Comparison of ENCODE assay signal across 21 cellular contexts in the genomic region with DNA sequence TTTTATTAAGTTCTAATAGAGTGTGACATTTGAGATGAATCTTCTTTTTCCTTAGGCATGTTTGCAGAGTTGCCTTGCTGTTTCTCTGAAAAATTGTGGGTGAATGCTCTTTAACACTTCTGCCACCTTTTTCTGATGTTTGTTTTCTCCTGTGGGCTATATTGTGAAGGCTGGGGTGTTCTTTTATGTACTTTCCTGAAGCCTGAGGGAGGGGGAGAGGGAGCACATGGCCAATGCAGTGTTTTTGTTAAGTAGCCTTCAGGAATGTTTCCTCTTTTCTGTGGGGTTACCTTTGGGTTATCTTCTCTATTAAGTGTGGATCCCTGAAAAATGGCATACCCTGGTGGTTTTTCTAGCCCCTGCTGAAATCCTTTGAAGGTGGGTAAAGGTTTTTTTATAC. TPM values are rescaled to one million over a fixed set of nuclear protein-coding genes. Genes with fewer than 3 reads are reported as not detected.
DNase-seq lines count a peak whose midpoint lies in the region; ATAC-seq and TF ChIP-seq lines count a peak whose summit lies in the region.
"Had no signal": no experiment of that assay in that cellular context is flagged by ENCODE, and none has a peak within 500 bp of the region (broad histone marks: within the 10 kb centered on the region; RNA-seq: fewer than 3 reads in every experiment).

No MANE protein-coding gene starts in this region.

- CTCF ChIA-PET in CD8-positive, alpha-beta T cell (lab: Charles Lee) = interaction anchor here (0.7 to 2.5 kb wide), 3 partner anchors 99 to 579 kb away, joined by 3 to 11 read pairs (median 9); a partner anchor contains a TSS
- CTCF ChIA-PET in CD8-positive, alpha-beta memory T cell (lab: Charles Lee) = interaction anchor here (0.9 to 3.3 kb wide), 4 partner anchors 17 to 579 kb away, joined by 3 to 16 read pairs (median 7); a partner anchor contains a TSS

- POLR2A ChIA-PET in CD8-positive, alpha-beta T cell (lab: Charles Lee) = no interaction called here
- POLR2A ChIA-PET in CD8-positive, alpha-beta memory T cell (lab: Charles Lee) = interaction anchor here (1.0 kb wide), 1 partner anchor 576 kb away, joined by 4 read pairs; no protein-coding TSS in a partner anchor

- no peaks in the 10 kb centered on the region for H3K27me3 ChIP-seq in CD8-positive, alpha-beta T cell (ENCODE audit: insufficient read depth, low read length)
- H3K27me3 ChIP-seq in CD8-positive, alpha-beta memory T cell (ENCODE audit: insufficient read depth, low read length, poor library complexity, severe bottlenecking) = no peaks in the 10 kb centered on the region
- no peaks in the 10 kb centered on the region for H3K27me3 ChIP-seq in HAP-1 (ENCODE audit: low read depth)

- no peaks in the 10 kb centered on the region for H3K27me3 Mint-ChIP-seq in CD8-positive, alpha-beta T cell (ENCODE audit: low read depth)
- H3K27me3 Mint-ChIP-seq in CD8-positive, alpha-beta memory T cell = no peaks in the 10 kb centered on the region
- no peaks in the 10 kb centered on the region for H3K27me3 Mint-ChIP-seq in effector memory CD8-positive, alpha-beta T cell
- no peaks in the 10 kb centered on the region for H3K27me3 Mint-ChIP-seq in nephron progenitor cell (ENCODE audit: low read depth, poor library complexity)

- H3K27ac Mint-ChIP-seq in CD8-positive, alpha-beta T cell = peak overlapping the region; percentile 43
- peak overlapping the region; percentile 30 to 87 (median 71) for H3K27ac Mint-ChIP-seq in CD8-positive, alpha-beta memory T cell
- H3K27ac Mint-ChIP-seq in effector memory CD8-positive, alpha-beta T cell = peak overlapping the region; percentile 85 to 91
- peak overlapping the region; percentile 17 for H3K27ac Mint-ChIP-seq in nephron progenitor cell

- H3K9me3 ChIP-seq in CD8-positive, alpha-beta T cell (ENCODE audit: low read length) = no peaks in the 10 kb centered on the region
- H3K9me3 ChIP-seq in CD8-positive, alpha-beta memory T cell (ENCODE audit: low read length) = no peaks in the 10 kb centered on the region
- H3K9me3 ChIP-seq in HAP-1 = no peaks in the 10 kb centered on the region
- H3K9me3 ChIP-seq: Caco-2 had no signal

- peaks cover 9% of the 10 kb centered on the region for H3K4me1 ChIP-seq in CD8-positive, alpha-beta T cell (ENCODE audit: insufficient read depth, low read length)
- peaks cover 3% of the 10 kb centered on the region for H3K4me1 ChIP-seq in CD8-positive, alpha-beta memory T cell (ENCODE audit: insufficient read depth, low read length)
- H3K4me1 ChIP-seq in HAP-1 = peaks cover 2% of the 10 kb centered on the region; the same call in 1 of the 2 replicates
- H3K4me1 ChIP-seq: Caco-2 had no signal

- no peak overlapping the region for H3K4me3 ChIP-seq in CD8-positive, alpha-beta T cell (ENCODE audit: low read depth, low read length)
- H3K4me3 ChIP-seq in CD8-positive, alpha-beta memory T cell (ENCODE audit: low read length) = no peak overlapping the region
- H3K4me3 ChIP-seq in HAP-1 = no peak overlapping the region
- H3K4me3 ChIP-seq: GM12878 had no signal

- no peak for TF ChIP-seq CTCF in CD8-positive, alpha-beta T cell (IDR thresholded peaks at IDR 0.05)
- TF ChIP-seq CTCF in nephron progenitor cell (IDR thresholded peaks at IDR 0.05) = no peak

- DNase-seq in CD8-positive, alpha-beta T cell = no peak
- DNase-seq in CD8-positive, alpha-beta memory T cell = no peak
- DNase-seq in effector memory CD8-positive, alpha-beta T cell = no peak
- no peak for DNase-seq in nephron progenitor cell
- DNase-seq in posterior cingulate gyrus = no peak
- no peak for DNase-seq in activated CD4-positive, CD25-positive, alpha-beta regulatory T cell (lab: John Stamatoyannopoulos, UW)
- no peak for DNase-seq in HAP-1 (ENCODE audit: low spot score in 2 of 2)
- DNase-seq: ACHN, Caco-2, GDM1, IMR-90, NCI-H1417 treated with DMSO at 0.1 percent for 48 hours, NCI-H187 treated with DMSO at 0.1 percent for 48 hours, NCI-H2227 treated with DMSO at 0.1 percent for 48 hours, NCI-H510A treated with DMSO at 0.1 percent for 48 hours, NCI-H82, OCI-M1, Right ventricle myocardium superior had no signal

- H3K36me3 Mint-ChIP-seq in CD8-positive, alpha-beta T cell = peaks cover 19% of the 10 kb centered on the region
- peaks cover 0 to 41% (median 11%) of the 10 kb centered on the region in 3 donors for H3K36me3 Mint-ChIP-seq in CD8-positive, alpha-beta memory T cell
- peaks cover 11% of the 10 kb centered on the region for H3K36me3 Mint-ChIP-seq in effector memory CD8-positive, alpha-beta T cell (ENCODE audit: insufficient read depth)
- H3K36me3 Mint-ChIP-seq in nephron progenitor cell (ENCODE audit: low read depth) = peaks cover 46% of the 10 kb centered on the region

- peak overlapping the region; percentile 62 for H3K4me3 Mint-ChIP-seq in CD8-positive, alpha-beta T cell
- peak overlapping the region; percentile 78 to 88 (median 85) for H3K4me3 Mint-ChIP-seq in CD8-positive, alpha-beta memory T cell
- peak overlapping the region; percentile 81 to 90 for H3K4me3 Mint-ChIP-seq in effector memory CD8-positive, alpha-beta T cell
- H3K4me3 Mint-ChIP-seq in nephron progenitor cell = no peak overlapping the region

- H3K4me1 Mint-ChIP-seq in CD8-positive, alpha-beta T cell (ENCODE audit: low read depth) = peaks cover 37% of the 10 kb centered on the region
- peaks cover 50 to 65% (median 60%) of the 10 kb centered on the region in 3 donors for H3K4me1 Mint-ChIP-seq in CD8-positive, alpha-beta memory T cell
- H3K4me1 Mint-ChIP-seq in effector memory CD8-positive, alpha-beta T cell (ENCODE audit: low read depth in 2 of 2) = peaks cover 24 to 25% of the 10 kb centered on the region in 2 donors
- peaks cover 5% of the 10 kb centered on the region for H3K4me1 Mint-ChIP-seq in nephron progenitor cell

- ATAC-seq in CD8-positive, alpha-beta T cell = no peak
- ATAC-seq in effector memory CD8-positive, alpha-beta T cell (replicated peaks) = peak; percentile 23
- ATAC-seq: GM12878 had no signal

- H3K27ac ChIP-seq in CD8-positive, alpha-beta T cell (ENCODE audit: low read depth, low read length) = no peak overlapping the region
- H3K27ac ChIP-seq in CD8-positive, alpha-beta memory T cell (ENCODE audit: low read depth, low read length) = no peak overlapping the region
- H3K27ac ChIP-seq: C4-2B had no signal

- no peaks in the 10 kb centered on the region for H3K9me3 Mint-ChIP-seq in CD8-positive, alpha-beta T cell
- H3K9me3 Mint-ChIP-seq in CD8-positive, alpha-beta memory T cell = peaks cover 0 to 3% (median 0%) of the 10 kb centered on the region in 5 donors
- no peaks in the 10 kb centered on the region for H3K9me3 Mint-ChIP-seq in effector memory CD8-positive, alpha-beta T cell
- H3K9me3 Mint-ChIP-seq in nephron progenitor cell = peaks cover 14% of the 10 kb centered on the region

- no peaks in the 10 kb centered on the region for H3K36me3 ChIP-seq in CD8-positive, alpha-beta T cell (ENCODE audit: insufficient read depth, low read length)
- no peaks in the 10 kb centered on the region for H3K36me3 ChIP-seq in CD8-positive, alpha-beta memory T cell (ENCODE audit: insufficient read depth, low read length)
- H3K36me3 ChIP-seq in HAP-1 (replicated peaks) = no peaks in the 10 kb centered on the region

- intact Hi-C loops in CD8-positive, alpha-beta T cell (cut with DNase I, micrococcal nuclease) = no loop called here
- intact Hi-C loops in posterior cingulate gyrus (cut with DNase I) = no loop called here

- in situ Hi-C loops in HAP-1 (cut with MboI; ENCODE audit: low sequenced_read_pairs) = no loop called here

RNA-seq across cellular contexts. Expression of a gene that starts 50.2 kb away (rescaled TPM):
- 10 to 100 TPM; 28.0 to 31.0 TPM for total RNA-seq in CD8-positive, alpha-beta T cell
- 10 to 100 TPM; 46.3 to 50.1 TPM for total RNA-seq in CD8-positive, alpha-beta memory T cell
- polyA plus RNA-seq in CD8-positive, alpha-beta memory T cell = 205 TPM

RNA-seq across cellular contexts. Expression of a gene that starts 56.9 kb away (rescaled TPM):
- under 1 TPM in 1 of 2 experiments, not detected in 1; 0.54 TPM for total RNA-seq in CD8-positive, alpha-beta T cell
- under 1 TPM; 0.20 to 0.27 TPM for total RNA-seq in CD8-positive, alpha-beta memory T cell
- 0.66 TPM for polyA plus RNA-seq in CD8-positive, alpha-beta memory T cell
- total RNA-seq: Daoy had no signal

RNA-seq across cellular contexts. Expression of a gene that starts 57.0 kb away (rescaled TPM):
- total RNA-seq in CD8-positive, alpha-beta T cell = 10 to 100 TPM; 27.2 to 29.2 TPM
- total RNA-seq in CD8-positive, alpha-beta memory T cell = 10 to 100 TPM; 34.5 to 36.4 TPM
- 51.8 TPM for polyA plus RNA-seq in CD8-positive, alpha-beta memory T cell

Comparison
In these comparisons a context has a peak if more than half of its experiments do, and no peak if none do; other contexts are left out.
1. H3K27ac Mint-ChIP-seq: peak in every context shown above with its lines; median percentile 88 in effector memory CD8-positive, alpha-beta T cell; 71 in CD8-positive, alpha-beta memory T cell; 43 in CD8-positive, alpha-beta T cell; 17 in nephron progenitor cell.